ENCODE assay signal across 8 cellular contexts in the genomic region with DNA sequence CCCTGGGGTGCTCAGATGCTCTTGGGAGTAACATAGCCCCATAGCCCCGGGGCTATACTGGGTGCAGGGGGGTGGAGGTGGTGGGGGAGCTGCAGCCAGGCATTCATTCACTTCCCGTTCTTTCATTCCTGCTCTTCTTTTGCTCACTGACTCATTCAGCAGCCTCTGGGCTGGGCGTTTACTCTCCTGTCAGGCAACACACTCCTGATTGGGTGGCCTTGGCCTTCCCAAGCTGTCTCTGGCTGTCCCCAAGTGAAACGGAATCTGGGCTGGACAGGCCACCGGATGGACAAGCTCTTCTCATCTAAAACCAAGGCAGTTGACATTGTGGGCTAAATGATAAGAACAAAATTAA. TPM values are rescaled to one million over a fixed set of nuclear protein-coding genes. Genes with fewer than 3 reads are reported as not detected.
DNase-seq lines count a peak whose midpoint lies in the region; TF ChIP-seq lines count a peak whose summit lies in the region.

No MANE protein-coding gene starts in this region.

- H3K4me1 ChIP-seq in HEK293 (ENCODE audit: control insufficient read depth, insufficient read depth, low read length) (peaks cover 12% of the 10 kb centered on the region), stomach smooth muscle (ENCODE audit: control insufficient read depth, insufficient read depth, low read length) (peaks cover 51% of the 10 kb centered on the region)

- peaks cover 44% of the 10 kb centered on the region for H3K4me1 Mint-ChIP-seq in MCF 10A (ENCODE audit: insufficient read depth, unreplicated experiment)
- H3K4me1 Mint-ChIP-seq in activated CD4-positive, alpha-beta memory T cell treated with anti-CD3 and anti-CD28 coated beads for 36 hours (ENCODE audit: low read depth): no peaks in the 10 kb centered on the region

- POLR2A ChIA-PET in HEK293 (lab: Yijun Ruan, JAX): interaction anchor here (1.1 to 1.3 kb wide), 3 partner anchors 25 to 41 kb away, joined by 3 to 4 read pairs (median 3); no protein-coding TSS in a partner anchor
- POLR2A ChIA-PET in MCF 10A (lab: Yijun Ruan, JAX): interaction anchor here (0.7 to 3.1 kb wide), 12 partner anchors 10 to 333 kb away, joined by 3 to 28 read pairs (median 6); a partner anchor contains a TSS
- POLR2A ChIA-PET in activated CD4-positive, alpha-beta memory T cell treated with anti-CD3 and anti-CD28 coated beads for 36 hours (lab: Charles Lee): no interaction called here

- intact Hi-C loops in MCF 10A (cut with micrococcal nuclease): no loop called here
- intact Hi-C loops in activated CD4-positive, alpha-beta memory T cell treated with anti-CD3 and anti-CD28 coated beads for 36 hours (cut with micrococcal nuclease): no loop called here

- H3K4me3 ChIP-seq in HEK293 (ENCODE audit: low read depth, low read length) (no peak overlapping the region), kidney epithelial cell (ENCODE audit: low read depth, low read length) (no peak overlapping the region), stomach smooth muscle (ENCODE audit: low read length in 2 of 2) (peak overlapping the region in 1 of 2 donors; percentile 47)

- H3K4me3 Mint-ChIP-seq in MCF 10A (ENCODE audit: unreplicated experiment): peak overlapping the region; percentile 48
- no peak overlapping the region for H3K4me3 Mint-ChIP-seq in activated CD4-positive, alpha-beta memory T cell treated with anti-CD3 and anti-CD28 coated beads for 36 hours

- DNase-seq in MCF 10A (ENCODE audit: unreplicated experiment) (peak; percentile 88), kidney epithelial cell (ENCODE audit: low read depth) (peak; percentile 48), activated gamma-delta T cell treated with Interleukin-2 at 50 U/mL for 16 hours (no peak)
- DNase-seq in stimulated activated CD4-positive, alpha-beta T cell treated with anti-CD3 and anti-CD28 coated beads, Interleukin-4, amount 100 ng/mL, for 4 hours: no peak
- DNase-seq in activated CD4-positive, alpha-beta memory T cell treated with anti-CD3 and anti-CD28 coated beads for 36 hours: no peak
- no peak for DNase-seq in central memory CD4-positive, alpha-beta T cell

- H3K9me3 ChIP-seq in HEK293 (ENCODE audit: control insufficient read depth, insufficient read depth, low read depth, low read length) (no peaks in the 10 kb centered on the region), stomach smooth muscle (ENCODE audit: control insufficient read depth in 2 of 2, low read length in 2 of 2) (no peaks in the 10 kb centered on the region)

- H3K9me3 Mint-ChIP-seq in MCF 10A (ENCODE audit: unreplicated experiment): no peaks in the 10 kb centered on the region
- no peaks in the 10 kb centered on the region for H3K9me3 Mint-ChIP-seq in activated CD4-positive, alpha-beta memory T cell treated with anti-CD3 and anti-CD28 coated beads for 36 hours

- H3K36me3 ChIP-seq in HEK293 (ENCODE audit: control insufficient read depth in 2 of 2, insufficient read depth in 1 of 2, low read length in 2 of 2) (no peaks in the 10 kb centered on the region), kidney epithelial cell (ENCODE audit: control insufficient read depth, insufficient read depth, low read length) (no peaks in the 10 kb centered on the region), stomach smooth muscle (ENCODE audit: control insufficient read depth in 2 of 2, insufficient read depth in 2 of 2, low read length in 2 of 2) (no peaks in the 10 kb centered on the region)

- H3K27me3 Mint-ChIP-seq in MCF 10A (ENCODE audit: insufficient read depth, unreplicated experiment): no peaks in the 10 kb centered on the region
- peaks cover 3% of the 10 kb centered on the region for H3K27me3 Mint-ChIP-seq in activated CD4-positive, alpha-beta memory T cell treated with anti-CD3 and anti-CD28 coated beads for 36 hours

- TF ChIP-seq CTCF in HEK293 (tag by site-specific recombination; IDR thresholded peaks at IDR 0.05) (no peak), MCF 10A (IDR thresholded peaks at IDR 0.05; ENCODE audit: unreplicated experiment) (no peak), kidney epithelial cell (IDR thresholded peaks at IDR 0.05; ENCODE audit: insufficient read depth, low read length, poor library complexity, severe bottlenecking) (no peak)

- H3K27me3 ChIP-seq in kidney epithelial cell (ENCODE audit: control insufficient read depth, insufficient read depth, low read length) (no peaks in the 10 kb centered on the region), stomach smooth muscle (ENCODE audit: control insufficient read depth in 1 of 2, insufficient read depth in 2 of 2, low read length in 2 of 2) (no peaks in the 10 kb centered on the region)

- CTCF ChIA-PET in HEK293 (lab: Yijun Ruan, JAX) (interaction anchor here (0.7 to 2.5 kb wide), 5 partner anchors 16 to 129 kb away, joined by 3 to 12 read pairs (median 6); no protein-coding TSS in a partner anchor), MCF 10A (lab: Yijun Ruan, JAX) (interaction anchor here (0.8 to 2.5 kb wide), 6 partner anchors 10 to 43 kb away, joined by 3 to 6 read pairs (median 4); no protein-coding TSS in a partner anchor)
- CTCF ChIA-PET in activated CD4-positive, alpha-beta memory T cell treated with anti-CD3 and anti-CD28 coated beads for 36 hours (lab: Charles Lee): interaction anchor here (1.3 kb wide), 1 partner anchor 102 kb away, joined by 3 read pairs; no protein-coding TSS in a partner anchor

- H3K27ac ChIP-seq in HEK293 (ENCODE audit: extremely low read depth, low read depth, low read length) (peak overlapping the region; percentile 45), stomach smooth muscle (ENCODE audit: low read length) (peak overlapping the region; percentile 76)

- H3K36me3 Mint-ChIP-seq in MCF 10A (ENCODE audit: insufficient read depth, unreplicated experiment): peaks cover 5% of the 10 kb centered on the region
- H3K36me3 Mint-ChIP-seq in activated CD4-positive, alpha-beta memory T cell treated with anti-CD3 and anti-CD28 coated beads for 36 hours: no peaks in the 10 kb centered on the region

- no TSS peak for BruUV-seq in MCF 10A (replicated peaks; lab: Mats Ljungman, UMichigan)

- peak overlapping the region; percentile 55 for H3K27ac Mint-ChIP-seq in MCF 10A (ENCODE audit: low read depth, unreplicated experiment)
- no peak overlapping the region for H3K27ac Mint-ChIP-seq in activated CD4-positive, alpha-beta memory T cell treated with anti-CD3 and anti-CD28 coated beads for 36 hours

- H3K9ac ChIP-seq in stomach smooth muscle (ENCODE audit: low read length in 2 of 2): peak overlapping the region in 1 of 2 donors; percentile 19

TF ChIP-seq in HEK293, 187 proteins besides CTCF, POLR2A, EP300 and RAD21:
- TF ChIP-seq ZNF423 (tag by site-specific recombination; IDR thresholded peaks at IDR 0.05) (peak; percentile 50; the same call in 1 of the 2 replicates), ZNF174 (tag by site-specific recombination; IDR thresholded peaks at IDR 0.05) (no peak)

RNA-seq across cellular contexts. Expression of a gene that starts 34.6 kb away (rescaled TPM):
- total RNA-seq in MCF 10A (2022) (28.7 and 29.3 TPM in 2 replicates), kidney epithelial cell (48.6 and 54.2 TPM in 2 replicates)
- under 1 TPM; 0.19 to 0.31 TPM for total RNA-seq in activated CD4-positive, alpha-beta memory T cell treated with anti-CD3 and anti-CD28 coated beads for 36 hours

Comparison
In these comparisons a context has a peak if more than half of its experiments do, and no peak if none do; other contexts are left out.
1. DNase-seq: peak in MCF 10A (single experiment) and kidney epithelial cell (single experiment); none in stimulated activated CD4-positive, alpha-beta T cell treated with anti-CD3 and anti-CD28 coated beads, Interleukin-4, amount 100 ng/mL, for 4 hours (0 of 2), activated CD4-positive, alpha-beta memory T cell treated with anti-CD3 and anti-CD28 coated beads for 36 hours (single experiment), activated gamma-delta T cell treated with Interleukin-2 at 50 U/mL for 16 hours (single experiment) and central memory CD4-positive, alpha-beta T cell (single experiment).
2. RNA of a gene that starts 34.6 kb away (total RNA-seq): 48.6 to 54.2 TPM in kidney epithelial cell and 28.7 to 29.3 TPM in MCF 10A; 0.19 to 0.31 TPM in activated CD4-positive, alpha-beta memory T cell treated with anti-CD3 and anti-CD28 coated beads for 36 hours; every median in the first group is over 10 times any median in the second.